ENCODE assay signal across 26 cellular contexts in genomic region chr1:239723821-239724367, GRCh38.
DNase-seq lines count a peak whose midpoint lies in the region; ATAC-seq, FAIRE-seq and TF ChIP-seq lines count a peak whose summit lies in the region.
"Had no signal": no experiment of that assay in that cellular context is flagged by ENCODE, and none has a peak within 500 bp of the region (broad histone marks: within the 10 kb centered on the region; RNA-seq: fewer than 3 reads in every experiment).

No MANE protein-coding gene starts in this region.

- DNase-seq in activated T-cell treated with anti-CD3 and anti-CD28 coated beads, Interleukin-2, amount 50 U/mL, for 24 hours = no peak
- no peak for DNase-seq in activated T-cell treated with anti-CD3 and anti-CD28 coated beads, Interleukin-2, amount 50 U/mL, for 4 hours
- DNase-seq in D721Med (ENCODE audit: insufficient read length, low spot score) = no peak
- peak; percentile 39 for DNase-seq in astrocyte of the cerebellum (ENCODE audit: low read depth)
- peak; percentile 6 for DNase-seq in stromal cell of bone marrow (ENCODE audit: low read depth)
- DNase-seq in ureter (ENCODE audit: low spot score) = no peak
- DNase-seq in UCSD-AML1 (lab: John Stamatoyannopoulos, UW; ENCODE audit: unreplicated experiment) = no peak
- DNase-seq in pancreas = no peak
- DNase-seq: Caco-2, GOT3, IMR-90, NCI-H1105, NCI-H146, NCI-H2029, NCI-H2227 treated with DMSO at 0.1 percent for 48 hours, NCI-H510A treated with DMSO at 0.1 percent for 48 hours, NCI-H82, OCI-M1 had no signal

- TF ChIP-seq CTCF in D721Med (IDR thresholded peaks at IDR 0.05; ENCODE audit: insufficient read depth, missing control alignments) (no peak), astrocyte of the cerebellum (IDR thresholded peaks at IDR 0.05; ENCODE audit: low read depth, low read length, missing control alignments) (no peak), pancreas (IDR thresholded peaks at IDR 0.05) (no peak)

- no peaks in the 10 kb centered on the region for H3K27me3 Mint-ChIP-seq in activated T-cell treated with anti-CD3 and anti-CD28 coated beads, Interleukin-2, amount 50 U/mL, for 24 hours
- H3K27me3 Mint-ChIP-seq in activated T-cell treated with anti-CD3 and anti-CD28 coated beads, Interleukin-2, amount 50 U/mL, for 4 hours (ENCODE audit: low read depth) = no peaks in the 10 kb centered on the region
- H3K27me3 Mint-ChIP-seq: B cell had no signal

- peaks cover 46% of the 10 kb centered on the region for H3K4me1 Mint-ChIP-seq in activated T-cell treated with anti-CD3 and anti-CD28 coated beads, Interleukin-2, amount 50 U/mL, for 24 hours (ENCODE audit: low read depth)
- peaks cover 45% of the 10 kb centered on the region for H3K4me1 Mint-ChIP-seq in activated T-cell treated with anti-CD3 and anti-CD28 coated beads, Interleukin-2, amount 50 U/mL, for 4 hours (ENCODE audit: low read depth)

- peak; percentile 44 for FAIRE-seq in D721Med (lab: Jason Lieb, UNC)
- no peak for FAIRE-seq in pancreas (lab: Jason Lieb, UNC)
- FAIRE-seq: A549, G401.6, GM18507 had no signal

- H3K36me3 Mint-ChIP-seq in activated T-cell treated with anti-CD3 and anti-CD28 coated beads, Interleukin-2, amount 50 U/mL, for 24 hours (ENCODE audit: low read depth) = peaks cover 18% of the 10 kb centered on the region
- H3K36me3 Mint-ChIP-seq in activated T-cell treated with anti-CD3 and anti-CD28 coated beads, Interleukin-2, amount 50 U/mL, for 4 hours (ENCODE audit: insufficient read depth) = peaks cover 2% of the 10 kb centered on the region

- ATAC-seq in activated T-cell treated with anti-CD3 and anti-CD28 coated beads, Interleukin-2, amount 50 U/mL, for 4 hours = no peak
- ATAC-seq in pancreas = no peak
- ATAC-seq: A549, HCT116, Right ventricle myocardium inferior had no signal

- no peaks in the 10 kb centered on the region for H3K9me3 ChIP-seq in pancreas
- H3K9me3 ChIP-seq: A549, Caco-2, SJSA1 had no signal

- intact Hi-C loops in pancreas (cut with DNase I) = no loop called here

- in situ Hi-C loops in astrocyte of the cerebellum (cut with HindIII; ENCODE audit: low sequenced_read_pairs) = no loop called here

- H3K4me1 ChIP-seq in pancreas = peaks cover 0 to 12% (median 0%) of the 10 kb centered on the region in 3 donors
- H3K4me1 ChIP-seq: A549, Caco-2, SJSA1 had no signal

- no peak overlapping the region for H3K27ac ChIP-seq in pancreas
- H3K27ac ChIP-seq: A549, KMS-11, SJSA1 had no signal

- H3K4me3 ChIP-seq in astrocyte of the cerebellum (ENCODE audit: low read depth, low read length) (no peak overlapping the region), pancreas (no peak overlapping the region)
- H3K4me3 ChIP-seq: A549, SJSA1 had no signal

- H3K36me3 ChIP-seq in pancreas = no peaks in the 10 kb centered on the region
- H3K36me3 ChIP-seq: SJSA1 had no signal

- no peaks in the 10 kb centered on the region for H3K27me3 ChIP-seq in pancreas
- H3K27me3 ChIP-seq: SJSA1 had no signal

- 83 to 85% methylated on average over 2 of the region's 2 CpGs for WGBS in pancreas, 2 donors

- no peak overlapping the region for H3K4me3 Mint-ChIP-seq in activated T-cell treated with anti-CD3 and anti-CD28 coated beads, Interleukin-2, amount 50 U/mL, for 24 hours
- no peak overlapping the region for H3K4me3 Mint-ChIP-seq in activated T-cell treated with anti-CD3 and anti-CD28 coated beads, Interleukin-2, amount 50 U/mL, for 4 hours
- H3K4me3 Mint-ChIP-seq: B cell had no signal

- H3K27ac Mint-ChIP-seq in activated T-cell treated with anti-CD3 and anti-CD28 coated beads, Interleukin-2, amount 50 U/mL, for 24 hours = peak overlapping the region; percentile 33
- H3K27ac Mint-ChIP-seq: B cell had no signal

- peaks cover 5% of the 10 kb centered on the region for H3K9me3 Mint-ChIP-seq in activated T-cell treated with anti-CD3 and anti-CD28 coated beads, Interleukin-2, amount 50 U/mL, for 24 hours
- H3K9me3 Mint-ChIP-seq in activated T-cell treated with anti-CD3 and anti-CD28 coated beads, Interleukin-2, amount 50 U/mL, for 4 hours = peaks cover 5% of the 10 kb centered on the region

Comparison
In these comparisons a context has a peak if more than half of its experiments do, and no peak if none do; other contexts are left out.
1. DNase-seq: peak in astrocyte of the cerebellum (single experiment) and stromal cell of bone marrow (single experiment); none in activated T-cell treated with anti-CD3 and anti-CD28 coated beads, Interleukin-2, amount 50 U/mL, for 24 hours (single experiment), activated T-cell treated with anti-CD3 and anti-CD28 coated beads, Interleukin-2, amount 50 U/mL, for 4 hours (single experiment), D721Med (single experiment), ureter (single experiment), UCSD-AML1 (single experiment) and pancreas (0 of 6).